Comparison of ENCODE assay signal across 17 cellular contexts in the genomic region with DNA sequence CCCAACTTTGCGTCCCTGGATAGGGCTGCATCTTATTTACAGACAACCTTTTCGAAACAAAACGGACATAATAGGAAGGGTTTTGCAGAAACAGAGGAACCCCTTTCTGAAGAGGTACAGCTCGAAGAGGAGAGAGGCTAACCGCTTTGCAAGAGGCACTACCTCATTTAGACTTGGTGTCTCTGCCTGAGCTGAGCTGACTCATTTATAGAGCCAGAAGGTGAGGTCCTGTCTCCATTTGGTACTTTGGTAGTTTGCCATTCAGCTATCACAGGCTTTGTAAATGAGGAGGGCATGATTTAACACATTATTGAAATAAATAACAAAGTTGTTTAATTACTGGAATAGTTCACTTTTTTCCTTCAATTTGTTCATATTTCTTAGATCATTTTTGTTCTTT. TPM values are rescaled to one million over a fixed set of nuclear protein-coding genes. Genes with fewer than 3 reads are reported as not detected.
"Had no signal": no experiment of that assay in that cellular context is flagged by ENCODE, and none has a peak within 500 bp of the region (broad histone marks: within the 10 kb centered on the region; RNA-seq: fewer than 3 reads in every experiment).

No MANE protein-coding gene starts in this region.

- H3K9me3 ChIP-seq: heart left ventricle, mucosa of descending colon, upper lobe of left lung had no signal

- H3K4me3 ChIP-seq: cardiac muscle cell, heart left ventricle, mucosa of descending colon, upper lobe of left lung had no signal

- H3K27ac ChIP-seq: cardiac muscle cell, heart left ventricle, upper lobe of left lung had no signal

- DNase-seq: activated CD4-positive, alpha-beta T cell treated with anti-CD3 and anti-CD28 coated beads, Interleukin-2, amount 10 ng/mL, durations not matched to agents 7 days and 5 days; activated CD4-positive, CD25-positive, alpha-beta regulatory T cell; activated CD8-positive, alpha-beta memory T cell treated with anti-CD3 and anti-CD28 coated beads for 24 hours; activated naive CD4-positive, alpha-beta T cell treated with anti-CD3 and anti-CD28 coated beads for 36 hours; foreskin melanocyte; heart left ventricle; islet precursor cell; mammary epithelial cell; mucosa of descending colon; naive thymus-derived CD8-positive, alpha-beta T cell; stimulated activated CD4-positive, alpha-beta T cell treated with anti-CD3 and anti-CD28 coated beads, Interleukin-2, amount 100 ng/mL, for 24 hours; stimulated activated naive CD4-positive, alpha-beta T cell treated with Interleukin-2 at 50 U/mL for 16 hours; upper lobe of left lung had no signal

- H3K36me3 ChIP-seq: cardiac muscle cell, heart left ventricle, upper lobe of left lung had no signal

- ATAC-seq: heart left ventricle; left lobe of liver; mucosa of descending colon; naive thymus-derived CD8-positive, alpha-beta T cell; sciatic nerve had no signal

RNA-seq across cellular contexts. Expression of gene NXPH2, which starts 2.2 kb away (rescaled TPM):
- total RNA-seq: activated CD4-positive, alpha-beta T cell treated with anti-CD3 and anti-CD28 coated beads, Interleukin-2, amount 10 ng/mL, durations not matched to agents 7 days and 5 days; activated naive CD4-positive, alpha-beta T cell treated with anti-CD3 and anti-CD28 coated beads for 36 hours; left lobe of liver; mammary epithelial cell; naive thymus-derived CD8-positive, alpha-beta T cell; pulmonary artery endothelial cell; sciatic nerve; upper lobe of left lung had no signal
